ENCODE assay signal across 8 cellular contexts in the genomic region with DNA sequence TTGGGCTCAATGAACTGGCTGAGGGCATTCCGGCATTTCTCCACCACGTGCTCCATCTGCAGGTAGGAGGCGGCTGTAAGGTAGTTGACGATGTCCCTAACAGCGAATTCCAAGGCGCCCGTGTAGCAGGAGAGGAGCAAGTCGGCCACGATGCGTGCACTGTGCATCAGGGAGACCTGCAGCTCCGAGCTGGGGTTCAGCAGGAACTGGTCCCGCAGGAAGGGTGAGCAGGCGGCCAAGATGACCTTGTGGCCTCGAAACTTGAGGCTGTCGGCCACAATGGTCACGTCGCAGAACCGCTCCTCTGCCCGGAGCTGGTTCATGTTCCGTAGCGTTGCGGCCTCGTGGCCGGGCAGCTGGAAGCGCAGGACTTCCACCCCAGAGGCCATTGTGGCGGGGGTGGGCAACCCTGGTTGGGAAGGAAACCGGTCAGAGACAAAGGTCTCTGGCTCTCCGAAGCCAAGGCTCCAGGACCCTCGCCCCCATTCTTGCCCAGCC. TPM values are rescaled to one million over a fixed set of nuclear protein-coding genes. Genes with fewer than 3 reads are reported as not detected.
DNase-seq lines count a peak whose midpoint lies in the region; ATAC-seq, FAIRE-seq and TF ChIP-seq lines count a peak whose summit lies in the region.

No MANE protein-coding gene starts in this region.

- H3K36me3 ChIP-seq in RWPE2 (ENCODE audit: low read depth) (peaks cover 1% of the 10 kb centered on the region; the same call in 1 of the 2 replicates), esophagus squamous epithelium (peaks cover 0 to 5% (median 0%) of the 10 kb centered on the region in 3 donors), pancreas (no peaks in the 10 kb centered on the region)

- H3K4me3 ChIP-seq in RWPE2 (ENCODE audit: severe bottlenecking) = peak overlapping the region; percentile 36
- peak overlapping the region; percentile 51 to 82 (median 70) for H3K4me3 ChIP-seq in esophagus squamous epithelium
- peak overlapping the region in 3 of 4 donors; percentile 39 to 67 (median 59) for H3K4me3 ChIP-seq in pancreas

- TF ChIP-seq POLR2A in esophagus squamous epithelium (IDR thresholded peaks at IDR 0.05) = peak in 1 of 4 donors; percentile 15

- TF ChIP-seq CTCF in RWPE2 (IDR thresholded peaks at IDR 0.05; ENCODE audit: poor library complexity, severe bottlenecking) (no peak), esophagus squamous epithelium (IDR thresholded peaks at IDR 0.05) (no peak), pancreas (IDR thresholded peaks at IDR 0.05) (no peak)

- no peak for FAIRE-seq in pancreas (lab: Jason Lieb, UNC)

- H3K27me3 ChIP-seq in RWPE2 (ENCODE audit: insufficient read depth, poor library complexity, severe bottlenecking) = no peaks in the 10 kb centered on the region
- H3K27me3 ChIP-seq in esophagus squamous epithelium = no peaks in the 10 kb centered on the region
- H3K27me3 ChIP-seq in pancreas = no peaks in the 10 kb centered on the region

- H3K4me1 ChIP-seq in RWPE2 (ENCODE audit: insufficient read depth, poor library complexity, severe bottlenecking) (peaks cover 4% of the 10 kb centered on the region), esophagus squamous epithelium (peaks cover 28 to 67% (median 29%) of the 10 kb centered on the region in 3 donors), pancreas (peaks cover 4 to 11% (median 5%) of the 10 kb centered on the region in 3 donors)

- H3K9me3 ChIP-seq in RWPE2 (ENCODE audit: severe bottlenecking) (no peaks in the 10 kb centered on the region), esophagus squamous epithelium (no peaks in the 10 kb centered on the region), pancreas (no peaks in the 10 kb centered on the region)

- WGBS in esophagus squamous epithelium, 2 donors = 10 to 12% methylated on average over 2 to 9 of the region's 29 CpGs
- 10 to 11% methylated on average over 26 to 29 of the region's 29 CpGs for WGBS in pancreas, 2 donors

- ATAC-seq in RWPE2 (ENCODE audit: low read depth) (no peak), pancreas (peak in 1 of 4 donors; percentile 0), HG03045 (IDR thresholded peaks at IDR 0.05; ENCODE audit: unreplicated experiment) (no peak)

- DNase-seq in ELF-1 (ENCODE audit: low read depth, low spot score) = peak; percentile 58
- no peak for DNase-seq in RWPE2 (ENCODE audit: low spot score)
- no peak for DNase-seq in esophagus squamous epithelium (lab: John Stamatoyannopoulos, UW)
- DNase-seq in pancreas = peak in 5 of 6 donors; percentile 36 to 86 (median 56)
- DNase-seq in NCI-H2196 (lab: John Stamatoyannopoulos, UW; ENCODE audit: unreplicated experiment) = no peak
- DNase-seq in NK-92 (lab: John Stamatoyannopoulos, UW; ENCODE audit: unreplicated experiment) = no peak
- DNase-seq in stimulated activated CD4-positive, alpha-beta T cell treated with anti-CD3 and anti-CD28 coated beads, Interleukin-4, amount 100 ng/mL, for 4 hours = no peak

- H3K27ac ChIP-seq in RWPE2 (ENCODE audit: poor library complexity, severe bottlenecking) (peak overlapping the region; percentile 68), esophagus squamous epithelium (peak overlapping the region; percentile 77 to 92 (median 88)), pancreas (peak overlapping the region; percentile 63 to 86 (median 68))

- intact Hi-C loops in esophagus squamous epithelium (cut with DNase I) (loop anchor here (5.0 kb wide), 1 partner anchor 51 kb away; no protein-coding TSS in a partner anchor), pancreas (cut with DNase I) (loop anchor here in 2 of 3 donors (10.0 kb wide), 1 partner anchor 54 kb away; a partner anchor contains a TSS)

RNA-seq across cellular contexts. Expression of a gene that starts 0.9 kb away (rescaled TPM):
- 1 to 10 TPM in 2 of 4 donors, under 1 TPM in 2; 0.83 to 2.8 (median 1.0) TPM for total RNA-seq in esophagus squamous epithelium
- total RNA-seq in pancreas = 1 to 10 TPM in 4 of 6 donors, under 1 TPM in 2; 0.60 to 4.5 (median 1.9) TPM
- polyA plus RNA-seq in pancreas = 1 to 10 TPM; 2.1 to 2.2 TPM

RNA-seq across cellular contexts. Expression of a gene that starts 3.5 kb away (rescaled TPM):
- total RNA-seq in esophagus squamous epithelium (10 to 100 TPM; 23.4 to 34.5 (median 27.4) TPM), pancreas (10 to 100 TPM; 13.4 to 29.1 (median 18.3) TPM)
- polyA plus RNA-seq in pancreas = 10 to 100 TPM; 42.3 to 55.8 TPM

RNA-seq across cellular contexts. Expression of a gene that starts 22.2 kb away (rescaled TPM):
- 1 to 10 TPM in 2 of 4 donors, under 1 TPM in 1, not detected in 1; 0.38 to 3.6 (median 1.3) TPM for total RNA-seq in esophagus squamous epithelium
- 10 to 100 TPM in 5 of 6 donors, 1 to 10 TPM in 1; 4.6 to 57.3 (median 13.7) TPM for total RNA-seq in pancreas
- 1 to 10 TPM; 6.5 to 9.0 TPM for polyA plus RNA-seq in pancreas

RNA-seq across cellular contexts. Expression of a gene that starts 26.6 kb away (rescaled TPM):
- total RNA-seq in esophagus squamous epithelium (10 to 100 TPM in 2 of 4 donors, 1 to 10 TPM in 2; 1.1 to 15.2 (median 6.4) TPM), pancreas (10 to 100 TPM in 1 of 6 donors, 1 to 10 TPM in 5; 1.1 to 14.0 (median 4.4) TPM)
- polyA plus RNA-seq in pancreas = 1 to 10 TPM in 1 of 2 donors, under 1 TPM in 1; 0.63 to 1.8 TPM

RNA-seq across cellular contexts. Expression of a gene that starts 38.3 kb away (rescaled TPM):
- total RNA-seq in esophagus squamous epithelium = 10 to 100 TPM; 13.6 to 23.6 (median 17.3) TPM
- 10 to 100 TPM; 19.0 to 34.7 (median 22.2) TPM for total RNA-seq in pancreas
- 10 to 100 TPM; 26.5 to 38.5 TPM for polyA plus RNA-seq in pancreas

Comparison
In these comparisons a context has a peak if more than half of its experiments do, and no peak if none do; other contexts are left out.
1. DNase-seq: peak in ELF-1 (single experiment) and pancreas (5 of 6); none in RWPE2 (single experiment), esophagus squamous epithelium (single experiment), NCI-H2196 (single experiment), NK-92 (single experiment) and stimulated activated CD4-positive, alpha-beta T cell treated with anti-CD3 and anti-CD28 coated beads, Interleukin-4, amount 100 ng/mL, for 4 hours (0 of 2).
2. Peak in every context shown above with its lines, with median percentiles within 50 percentile points of each other: H3K27ac ChIP-seq and H3K4me3 ChIP-seq.